Comparison of ENCODE assay signal across 1 cellular context in the genomic region with DNA sequence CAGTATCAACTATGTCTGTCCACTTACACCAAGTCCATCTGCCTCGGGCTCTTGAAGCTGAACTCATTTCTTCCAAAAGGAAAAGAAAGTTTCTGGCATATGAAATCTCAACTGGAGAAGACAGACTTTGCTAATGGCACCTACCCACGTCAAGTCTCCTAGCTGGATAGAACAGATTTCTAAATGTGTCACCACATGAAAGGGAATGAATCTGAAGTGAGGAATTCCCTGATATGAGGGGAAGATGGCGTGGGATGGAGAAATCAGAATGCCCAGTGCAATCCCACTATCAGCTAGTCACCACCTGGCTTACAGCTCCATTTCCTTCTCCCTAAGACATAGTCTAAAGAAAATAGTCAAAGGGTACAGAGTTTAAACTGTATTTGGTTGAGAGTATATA.
TF ChIP-seq lines count a peak whose summit lies in the region.

No MANE protein-coding gene starts in this region.

TF ChIP-seq in K562, 482 proteins besides CTCF, POLR2A, EP300 and RAD21 (continued from another document):
- TF ChIP-seq, protein P1, sequence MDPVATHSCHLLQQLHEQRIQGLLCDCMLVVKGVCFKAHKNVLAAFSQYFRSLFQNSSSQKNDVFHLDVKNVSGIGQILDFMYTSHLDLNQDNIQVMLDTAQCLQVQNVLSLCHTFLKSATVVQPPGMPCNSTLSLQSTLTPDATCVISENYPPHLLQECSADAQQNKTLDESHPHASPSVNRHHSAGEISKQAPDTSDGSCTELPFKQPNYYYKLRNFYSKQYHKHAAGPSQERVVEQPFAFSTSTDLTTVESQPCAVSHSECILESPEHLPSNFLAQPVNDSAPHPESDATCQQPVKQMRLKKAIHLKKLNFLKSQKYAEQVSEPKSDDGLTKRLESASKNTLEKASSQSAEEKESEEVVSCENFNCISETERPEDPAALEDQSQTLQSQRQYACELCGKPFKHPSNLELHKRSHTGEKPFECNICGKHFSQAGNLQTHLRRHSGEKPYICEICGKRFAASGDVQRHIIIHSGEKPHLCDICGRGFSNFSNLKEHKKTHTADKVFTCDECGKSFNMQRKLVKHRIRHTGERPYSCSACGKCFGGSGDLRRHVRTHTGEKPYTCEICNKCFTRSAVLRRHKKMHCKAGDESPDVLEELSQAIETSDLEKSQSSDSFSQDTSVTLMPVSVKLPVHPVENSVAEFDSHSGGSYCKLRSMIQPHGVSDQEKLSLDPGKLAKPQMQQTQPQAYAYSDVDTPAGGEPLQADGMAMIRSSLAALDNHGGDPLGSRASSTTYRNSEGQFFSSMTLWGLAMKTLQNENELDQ (CRISPR knock-in tag; IDR thresholded peaks at IDR 0.05; ENCODE audit: borderline replicate concordance): no peak
- TF ChIP-seq, protein P2, sequence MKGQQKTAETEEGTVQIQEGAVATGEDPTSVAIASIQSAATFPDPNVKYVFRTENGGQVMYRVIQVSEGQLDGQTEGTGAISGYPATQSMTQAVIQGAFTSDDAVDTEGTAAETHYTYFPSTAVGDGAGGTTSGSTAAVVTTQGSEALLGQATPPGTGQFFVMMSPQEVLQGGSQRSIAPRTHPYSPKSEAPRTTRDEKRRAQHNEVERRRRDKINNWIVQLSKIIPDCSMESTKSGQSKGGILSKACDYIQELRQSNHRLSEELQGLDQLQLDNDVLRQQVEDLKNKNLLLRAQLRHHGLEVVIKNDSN (CRISPR knock-in tag; IDR thresholded peaks at IDR 0.05): no peak
- no peak for TF ChIP-seq TFAM (CRISPR knock-in tag; conservative IDR thresholded peaks at IDR 0.05)
- TF ChIP-seq CBFA2T3 (IDR thresholded peaks at IDR 0.05): peak; percentile 56
- TF ChIP-seq SNRNP70 (optimal IDR thresholded peaks at IDR 0.05; ENCODE audit: low read depth, low read length): no peak
- peak; percentile 26; the same call in 1 of the 2 replicates for TF ChIP-seq EGR1 (conservative IDR thresholded peaks at IDR 0.05)
- no peak for TF ChIP-seq RBBP5 (IDR thresholded peaks at IDR 0.05; ENCODE audit: borderline replicate concordance, insufficient read depth, low read length, poor library complexity, severe bottlenecking)
- TF ChIP-seq, protein P3, sequence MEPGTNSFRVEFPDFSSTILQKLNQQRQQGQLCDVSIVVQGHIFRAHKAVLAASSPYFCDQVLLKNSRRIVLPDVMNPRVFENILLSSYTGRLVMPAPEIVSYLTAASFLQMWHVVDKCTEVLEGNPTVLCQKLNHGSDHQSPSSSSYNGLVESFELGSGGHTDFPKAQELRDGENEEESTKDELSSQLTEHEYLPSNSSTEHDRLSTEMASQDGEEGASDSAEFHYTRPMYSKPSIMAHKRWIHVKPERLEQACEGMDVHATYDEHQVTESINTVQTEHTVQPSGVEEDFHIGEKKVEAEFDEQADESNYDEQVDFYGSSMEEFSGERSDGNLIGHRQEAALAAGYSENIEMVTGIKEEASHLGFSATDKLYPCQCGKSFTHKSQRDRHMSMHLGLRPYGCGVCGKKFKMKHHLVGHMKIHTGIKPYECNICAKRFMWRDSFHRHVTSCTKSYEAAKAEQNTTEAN (CRISPR knock-in tag; IDR thresholded peaks at IDR 0.05): no peak
- TF ChIP-seq ELF2 (CRISPR knock-in tag; IDR thresholded peaks at IDR 0.05): no peak
- TF ChIP-seq, protein P4, sequence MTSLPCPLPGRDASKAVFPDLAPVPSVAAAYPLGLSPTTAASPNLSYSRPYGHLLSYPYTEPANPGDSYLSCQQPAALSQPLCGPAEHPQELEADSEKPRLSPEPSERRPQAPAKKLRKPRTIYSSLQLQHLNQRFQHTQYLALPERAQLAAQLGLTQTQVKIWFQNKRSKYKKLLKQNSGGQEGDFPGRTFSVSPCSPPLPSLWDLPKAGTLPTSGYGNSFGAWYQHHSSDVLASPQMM (CRISPR knock-in tag; IDR thresholded peaks at IDR 0.05): no peak
- peak; percentile 59 for TF ChIP-seq LEF1 (IDR thresholded peaks at IDR 0.05)
- no peak for TF ChIP-seq HNRNPLL (IDR thresholded peaks at IDR 0.05; ENCODE audit: low read depth, low read length, poor library complexity, severe bottlenecking)
- TF ChIP-seq FUS (optimal IDR thresholded peaks at IDR 0.05; ENCODE audit: low read depth, low read length): no peak
- TF ChIP-seq TEAD4 (IDR thresholded peaks at IDR 0.05; ENCODE audit: low read length): peak; percentile 59; the same call in 1 of the 2 replicates
- TF ChIP-seq TEAD4 (CRISPR knock-in tag; IDR thresholded peaks at IDR 0.05; ENCODE audit: borderline replicate concordance): no peak
- TF ChIP-seq TCF7 (IDR thresholded peaks at IDR 0.05; ENCODE audit: borderline replicate concordance): peak; percentile 84; the same call in 1 of the 2 replicates
- no peak for TF ChIP-seq MCM2 (IDR thresholded peaks at IDR 0.05; ENCODE audit: low read depth)
- TF ChIP-seq RCOR1 (IDR thresholded peaks at IDR 0.05; ENCODE audit: borderline replicate concordance in 1 of 2, low read depth in 2 of 2, low read length in 2 of 2): peak in 1 of 2 experiments; percentile 63; a peak in 1 of 4 replicates
- TF ChIP-seq, protein P5, sequence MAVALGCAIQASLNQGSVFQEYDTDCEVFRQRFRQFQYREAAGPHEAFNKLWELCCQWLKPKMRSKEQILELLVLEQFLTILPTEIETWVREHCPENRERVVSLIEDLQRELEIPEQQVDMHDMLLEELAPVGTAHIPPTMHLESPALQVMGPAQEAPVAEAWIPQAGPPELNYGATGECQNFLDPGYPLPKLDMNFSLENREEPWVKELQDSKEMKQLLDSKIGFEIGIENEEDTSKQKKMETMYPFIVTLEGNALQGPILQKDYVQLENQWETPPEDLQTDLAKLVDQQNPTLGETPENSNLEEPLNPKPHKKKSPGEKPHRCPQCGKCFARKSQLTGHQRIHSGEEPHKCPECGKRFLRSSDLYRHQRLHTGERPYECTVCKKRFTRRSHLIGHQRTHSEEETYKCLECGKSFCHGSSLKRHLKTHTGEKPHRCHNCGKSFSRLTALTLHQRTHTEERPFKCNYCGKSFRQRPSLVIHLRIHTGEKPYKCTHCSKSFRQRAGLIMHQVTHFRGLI (CRISPR knock-in tag; IDR thresholded peaks at IDR 0.05): no peak
- TF ChIP-seq KDM1A (IDR thresholded peaks at IDR 0.05): peak; percentile 58 to 81; a peak in 3 of 4 replicates
- no peak for TF ChIP-seq ESRRB (CRISPR knock-in tag; IDR thresholded peaks at IDR 0.05; ENCODE audit: borderline replicate concordance)
- TF ChIP-seq, protein P6, sequence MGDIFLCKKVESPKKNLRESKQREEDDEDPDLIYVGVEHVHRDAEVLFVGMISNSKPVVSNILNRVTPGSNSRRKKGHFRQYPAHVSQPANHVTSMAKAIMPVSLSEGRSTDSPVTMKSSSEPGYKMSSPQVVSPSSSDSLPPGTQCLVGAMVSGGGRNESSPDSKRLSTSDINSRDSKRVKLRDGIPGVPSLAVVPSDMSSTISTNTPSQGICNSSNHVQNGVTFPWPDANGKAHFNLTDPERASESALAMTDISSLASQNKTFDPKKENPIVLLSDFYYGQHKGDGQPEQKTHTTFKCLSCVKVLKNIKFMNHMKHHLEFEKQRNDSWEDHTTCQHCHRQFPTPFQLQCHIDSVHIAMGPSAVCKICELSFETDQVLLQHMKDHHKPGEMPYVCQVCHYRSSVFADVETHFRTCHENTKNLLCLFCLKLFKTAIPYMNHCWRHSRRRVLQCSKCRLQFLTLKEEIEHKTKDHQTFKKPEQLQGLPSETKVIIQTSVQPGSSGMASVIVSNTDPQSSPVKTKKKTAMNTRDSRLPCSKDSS (IDR thresholded peaks at IDR 0.05; ENCODE audit: low read depth, partially characterized antibody): no peak
- no peak for TF ChIP-seq HDAC2 (IDR thresholded peaks at IDR 0.05)
- TF ChIP-seq ZNF12 (CRISPR knock-in tag; IDR thresholded peaks at IDR 0.05): no peak
- TF ChIP-seq, protein P7, sequence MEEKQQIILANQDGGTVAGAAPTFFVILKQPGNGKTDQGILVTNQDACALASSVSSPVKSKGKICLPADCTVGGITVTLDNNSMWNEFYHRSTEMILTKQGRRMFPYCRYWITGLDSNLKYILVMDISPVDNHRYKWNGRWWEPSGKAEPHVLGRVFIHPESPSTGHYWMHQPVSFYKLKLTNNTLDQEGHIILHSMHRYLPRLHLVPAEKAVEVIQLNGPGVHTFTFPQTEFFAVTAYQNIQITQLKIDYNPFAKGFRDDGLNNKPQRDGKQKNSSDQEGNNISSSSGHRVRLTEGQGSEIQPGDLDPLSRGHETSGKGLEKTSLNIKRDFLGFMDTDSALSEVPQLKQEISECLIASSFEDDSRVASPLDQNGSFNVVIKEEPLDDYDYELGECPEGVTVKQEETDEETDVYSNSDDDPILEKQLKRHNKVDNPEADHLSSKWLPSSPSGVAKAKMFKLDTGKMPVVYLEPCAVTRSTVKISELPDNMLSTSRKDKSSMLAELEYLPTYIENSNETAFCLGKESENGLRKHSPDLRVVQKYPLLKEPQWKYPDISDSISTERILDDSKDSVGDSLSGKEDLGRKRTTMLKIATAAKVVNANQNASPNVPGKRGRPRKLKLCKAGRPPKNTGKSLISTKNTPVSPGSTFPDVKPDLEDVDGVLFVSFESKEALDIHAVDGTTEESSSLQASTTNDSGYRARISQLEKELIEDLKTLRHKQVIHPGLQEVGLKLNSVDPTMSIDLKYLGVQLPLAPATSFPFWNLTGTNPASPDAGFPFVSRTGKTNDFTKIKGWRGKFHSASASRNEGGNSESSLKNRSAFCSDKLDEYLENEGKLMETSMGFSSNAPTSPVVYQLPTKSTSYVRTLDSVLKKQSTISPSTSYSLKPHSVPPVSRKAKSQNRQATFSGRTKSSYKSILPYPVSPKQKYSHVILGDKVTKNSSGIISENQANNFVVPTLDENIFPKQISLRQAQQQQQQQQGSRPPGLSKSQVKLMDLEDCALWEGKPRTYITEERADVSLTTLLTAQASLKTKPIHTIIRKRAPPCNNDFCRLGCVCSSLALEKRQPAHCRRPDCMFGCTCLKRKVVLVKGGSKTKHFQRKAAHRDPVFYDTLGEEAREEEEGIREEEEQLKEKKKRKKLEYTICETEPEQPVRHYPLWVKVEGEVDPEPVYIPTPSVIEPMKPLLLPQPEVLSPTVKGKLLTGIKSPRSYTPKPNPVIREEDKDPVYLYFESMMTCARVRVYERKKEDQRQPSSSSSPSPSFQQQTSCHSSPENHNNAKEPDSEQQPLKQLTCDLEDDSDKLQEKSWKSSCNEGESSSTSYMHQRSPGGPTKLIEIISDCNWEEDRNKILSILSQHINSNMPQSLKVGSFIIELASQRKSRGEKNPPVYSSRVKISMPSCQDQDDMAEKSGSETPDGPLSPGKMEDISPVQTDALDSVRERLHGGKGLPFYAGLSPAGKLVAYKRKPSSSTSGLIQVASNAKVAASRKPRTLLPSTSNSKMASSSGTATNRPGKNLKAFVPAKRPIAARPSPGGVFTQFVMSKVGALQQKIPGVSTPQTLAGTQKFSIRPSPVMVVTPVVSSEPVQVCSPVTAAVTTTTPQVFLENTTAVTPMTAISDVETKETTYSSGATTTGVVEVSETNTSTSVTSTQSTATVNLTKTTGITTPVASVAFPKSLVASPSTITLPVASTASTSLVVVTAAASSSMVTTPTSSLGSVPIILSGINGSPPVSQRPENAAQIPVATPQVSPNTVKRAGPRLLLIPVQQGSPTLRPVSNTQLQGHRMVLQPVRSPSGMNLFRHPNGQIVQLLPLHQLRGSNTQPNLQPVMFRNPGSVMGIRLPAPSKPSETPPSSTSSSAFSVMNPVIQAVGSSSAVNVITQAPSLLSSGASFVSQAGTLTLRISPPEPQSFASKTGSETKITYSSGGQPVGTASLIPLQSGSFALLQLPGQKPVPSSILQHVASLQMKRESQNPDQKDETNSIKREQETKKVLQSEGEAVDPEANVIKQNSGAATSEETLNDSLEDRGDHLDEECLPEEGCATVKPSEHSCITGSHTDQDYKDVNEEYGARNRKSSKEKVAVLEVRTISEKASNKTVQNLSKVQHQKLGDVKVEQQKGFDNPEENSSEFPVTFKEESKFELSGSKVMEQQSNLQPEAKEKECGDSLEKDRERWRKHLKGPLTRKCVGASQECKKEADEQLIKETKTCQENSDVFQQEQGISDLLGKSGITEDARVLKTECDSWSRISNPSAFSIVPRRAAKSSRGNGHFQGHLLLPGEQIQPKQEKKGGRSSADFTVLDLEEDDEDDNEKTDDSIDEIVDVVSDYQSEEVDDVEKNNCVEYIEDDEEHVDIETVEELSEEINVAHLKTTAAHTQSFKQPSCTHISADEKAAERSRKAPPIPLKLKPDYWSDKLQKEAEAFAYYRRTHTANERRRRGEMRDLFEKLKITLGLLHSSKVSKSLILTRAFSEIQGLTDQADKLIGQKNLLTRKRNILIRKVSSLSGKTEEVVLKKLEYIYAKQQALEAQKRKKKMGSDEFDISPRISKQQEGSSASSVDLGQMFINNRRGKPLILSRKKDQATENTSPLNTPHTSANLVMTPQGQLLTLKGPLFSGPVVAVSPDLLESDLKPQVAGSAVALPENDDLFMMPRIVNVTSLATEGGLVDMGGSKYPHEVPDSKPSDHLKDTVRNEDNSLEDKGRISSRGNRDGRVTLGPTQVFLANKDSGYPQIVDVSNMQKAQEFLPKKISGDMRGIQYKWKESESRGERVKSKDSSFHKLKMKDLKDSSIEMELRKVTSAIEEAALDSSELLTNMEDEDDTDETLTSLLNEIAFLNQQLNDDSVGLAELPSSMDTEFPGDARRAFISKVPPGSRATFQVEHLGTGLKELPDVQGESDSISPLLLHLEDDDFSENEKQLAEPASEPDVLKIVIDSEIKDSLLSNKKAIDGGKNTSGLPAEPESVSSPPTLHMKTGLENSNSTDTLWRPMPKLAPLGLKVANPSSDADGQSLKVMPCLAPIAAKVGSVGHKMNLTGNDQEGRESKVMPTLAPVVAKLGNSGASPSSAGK (IDR thresholded peaks at IDR 0.05): no peak
- no peak for TF ChIP-seq SMARCA4 (IDR thresholded peaks at IDR 0.05)
- no peak for TF ChIP-seq BRF1 (IDR thresholded peaks at IDR 0.05; ENCODE audit: borderline replicate concordance, extremely low read depth, insufficient read length)
- TF ChIP-seq NFE2L1 (tag; IDR thresholded peaks at IDR 0.05; ENCODE audit: borderline replicate concordance, low read depth): no peak
